ENCODE assay signal across 1 cellular context in the genomic region with DNA sequence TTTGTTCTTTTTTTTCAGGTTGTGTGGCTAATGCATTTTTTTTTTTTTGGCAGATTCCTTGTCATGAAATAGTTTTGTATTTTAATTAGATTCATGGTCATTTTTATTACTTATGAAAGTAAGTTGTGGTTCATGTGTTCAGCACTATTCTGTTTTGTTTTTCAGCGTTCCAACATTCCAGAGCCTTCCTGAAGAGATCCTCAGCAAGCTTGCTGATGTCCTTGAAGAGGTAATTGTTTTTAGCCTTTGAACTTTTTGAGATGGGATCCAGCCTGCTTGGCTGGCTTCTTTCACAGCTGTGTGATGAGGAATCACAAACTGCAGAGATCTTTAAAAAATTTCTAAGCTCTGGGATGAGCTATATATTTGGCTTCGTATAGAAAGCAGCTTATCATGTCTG.
TF ChIP-seq lines count a peak whose summit lies in the region.

No MANE protein-coding gene starts in this region.

TF ChIP-seq in GM23338, 12 proteins besides CTCF, POLR2A, EP300 and RAD21 (continued from another document):
- TF ChIP-seq, protein P1, sequence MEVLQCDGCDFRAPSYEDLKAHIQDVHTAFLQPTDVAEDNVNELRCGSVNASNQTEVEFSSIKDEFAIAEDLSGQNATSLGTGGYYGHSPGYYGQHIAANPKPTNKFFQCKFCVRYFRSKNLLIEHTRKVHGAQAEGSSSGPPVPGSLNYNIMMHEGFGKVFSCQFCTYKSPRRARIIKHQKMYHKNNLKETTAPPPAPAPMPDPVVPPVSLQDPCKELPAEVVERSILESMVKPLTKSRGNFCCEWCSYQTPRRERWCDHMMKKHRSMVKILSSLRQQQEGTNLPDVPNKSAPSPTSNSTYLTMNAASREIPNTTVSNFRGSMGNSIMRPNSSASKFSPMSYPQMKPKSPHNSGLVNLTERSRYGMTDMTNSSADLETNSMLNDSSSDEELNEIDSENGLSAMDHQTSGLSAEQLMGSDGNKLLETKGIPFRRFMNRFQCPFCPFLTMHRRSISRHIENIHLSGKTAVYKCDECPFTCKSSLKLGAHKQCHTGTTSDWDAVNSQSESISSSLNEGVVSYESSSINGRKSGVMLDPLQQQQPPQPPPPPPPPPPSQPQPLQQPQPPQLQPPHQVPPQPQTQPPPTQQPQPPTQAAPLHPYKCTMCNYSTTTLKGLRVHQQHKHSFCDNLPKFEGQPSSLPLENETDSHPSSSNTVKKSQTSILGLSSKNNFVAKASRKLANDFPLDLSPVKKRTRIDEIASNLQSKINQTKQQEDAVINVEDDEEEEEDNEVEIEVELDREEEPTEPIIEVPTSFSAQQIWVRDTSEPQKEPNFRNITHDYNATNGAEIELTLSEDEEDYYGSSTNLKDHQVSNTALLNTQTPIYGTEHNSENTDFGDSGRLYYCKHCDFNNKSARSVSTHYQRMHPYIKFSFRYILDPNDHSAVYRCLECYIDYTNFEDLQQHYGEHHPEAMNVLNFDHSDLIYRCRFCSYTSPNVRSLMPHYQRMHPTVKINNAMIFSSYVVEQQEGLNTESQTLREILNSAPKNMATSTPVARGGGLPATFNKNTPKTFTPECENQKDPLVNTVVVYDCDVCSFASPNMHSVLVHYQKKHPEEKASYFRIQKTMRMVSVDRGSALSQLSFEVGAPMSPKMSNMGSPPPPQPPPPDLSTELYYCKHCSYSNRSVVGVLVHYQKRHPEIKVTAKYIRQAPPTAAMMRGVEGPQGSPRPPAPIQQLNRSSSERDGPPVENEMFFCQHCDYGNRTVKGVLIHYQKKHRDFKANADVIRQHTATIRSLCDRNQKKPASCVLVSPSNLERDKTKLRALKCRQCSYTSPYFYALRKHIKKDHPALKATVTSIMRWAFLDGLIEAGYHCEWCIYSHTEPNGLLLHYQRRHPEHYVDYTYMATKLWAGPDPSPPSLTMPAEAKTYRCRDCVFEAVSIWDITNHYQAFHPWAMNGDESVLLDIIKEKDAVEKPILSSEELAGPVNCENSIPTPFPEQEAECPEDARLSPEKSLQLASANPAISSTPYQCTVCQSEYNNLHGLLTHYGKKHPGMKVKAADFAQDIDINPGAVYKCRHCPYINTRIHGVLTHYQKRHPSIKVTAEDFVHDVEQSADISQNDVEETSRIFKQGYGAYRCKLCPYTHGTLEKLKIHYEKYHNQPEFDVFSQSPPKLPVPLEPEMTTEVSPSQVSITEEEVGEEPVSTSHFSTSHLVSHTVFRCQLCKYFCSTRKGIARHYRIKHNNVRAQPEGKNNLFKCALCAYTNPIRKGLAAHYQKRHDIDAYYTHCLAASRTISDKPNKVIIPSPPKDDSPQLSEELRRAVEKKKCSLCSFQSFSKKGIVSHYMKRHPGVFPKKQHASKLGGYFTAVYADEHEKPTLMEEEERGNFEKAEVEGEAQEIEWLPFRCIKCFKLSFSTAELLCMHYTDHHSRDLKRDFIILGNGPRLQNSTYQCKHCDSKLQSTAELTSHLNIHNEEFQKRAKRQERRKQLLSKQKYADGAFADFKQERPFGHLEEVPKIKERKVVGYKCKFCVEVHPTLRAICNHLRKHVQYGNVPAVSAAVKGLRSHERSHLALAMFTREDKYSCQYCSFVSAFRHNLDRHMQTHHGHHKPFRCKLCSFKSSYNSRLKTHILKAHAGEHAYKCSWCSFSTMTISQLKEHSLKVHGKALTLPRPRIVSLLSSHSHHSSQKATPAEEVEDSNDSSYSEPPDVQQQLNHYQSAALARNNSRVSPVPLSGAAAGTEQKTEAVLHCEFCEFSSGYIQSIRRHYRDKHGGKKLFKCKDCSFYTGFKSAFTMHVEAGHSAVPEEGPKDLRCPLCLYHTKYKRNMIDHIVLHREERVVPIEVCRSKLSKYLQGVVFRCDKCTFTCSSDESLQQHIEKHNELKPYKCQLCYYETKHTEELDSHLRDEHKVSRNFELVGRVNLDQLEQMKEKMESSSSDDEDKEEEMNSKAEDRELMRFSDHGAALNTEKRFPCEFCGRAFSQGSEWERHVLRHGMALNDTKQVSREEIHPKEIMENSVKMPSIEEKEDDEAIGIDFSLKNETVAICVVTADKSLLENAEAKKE (CRISPR knock-in tag; IDR thresholded peaks at IDR 0.05), result peak; percentile 55; the same call in 1 of the 2 replicates
- TF ChIP-seq CREB1 (CRISPR knock-in tag; IDR thresholded peaks at IDR 0.05; ENCODE audit: low read depth) (no peak), EZH2 (IDR thresholded peaks at IDR 0.05; ENCODE audit: low read depth, unreplicated experiment) (no peak), ZNF114 (CRISPR knock-in tag; IDR thresholded peaks at IDR 0.05) (no peak)
- TF ChIP-seq, protein P2, sequence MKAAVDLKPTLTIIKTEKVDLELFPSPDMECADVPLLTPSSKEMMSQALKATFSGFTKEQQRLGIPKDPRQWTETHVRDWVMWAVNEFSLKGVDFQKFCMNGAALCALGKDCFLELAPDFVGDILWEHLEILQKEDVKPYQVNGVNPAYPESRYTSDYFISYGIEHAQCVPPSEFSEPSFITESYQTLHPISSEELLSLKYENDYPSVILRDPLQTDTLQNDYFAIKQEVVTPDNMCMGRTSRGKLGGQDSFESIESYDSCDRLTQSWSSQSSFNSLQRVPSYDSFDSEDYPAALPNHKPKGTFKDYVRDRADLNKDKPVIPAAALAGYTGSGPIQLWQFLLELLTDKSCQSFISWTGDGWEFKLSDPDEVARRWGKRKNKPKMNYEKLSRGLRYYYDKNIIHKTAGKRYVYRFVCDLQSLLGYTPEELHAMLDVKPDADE (IDR thresholded peaks at IDR 0.05), result no peak
